ENCODE assay signal across 10 cellular contexts in genomic region chr13:44346534-44346933, GRCh38. TPM values are rescaled to one million over a fixed set of nuclear protein-coding genes. Genes with fewer than 3 reads are reported as not detected.
"Had no signal": no experiment of that assay in that cellular context is flagged by ENCODE, and none has a peak within 500 bp of the region (broad histone marks: within the 10 kb centered on the region; RNA-seq: fewer than 3 reads in every experiment).

No MANE protein-coding gene starts in this region.

- H3K4me3 ChIP-seq: GM23248, GM23338, HAP-1 had no signal

- H3K27ac ChIP-seq: GM23248 had no signal

- ATAC-seq: GM23338, HCT116 had no signal

- H3K36me3 ChIP-seq: HAP-1 had no signal

- DNase-seq: GOT3, H7, H9, HCEC 1CT, HFFc6 had no signal

- H3K9me3 ChIP-seq: HAP-1 had no signal

- H3K4me1 ChIP-seq: HAP-1 had no signal

RNA-seq across cellular contexts. Expression of gene SERP2, which starts 27.1 kb away (rescaled TPM):
- total RNA-seq: H4 had no signal
